ENCODE assay signal across 8 cellular contexts in genomic region chr21:43864313-43864805, GRCh38. TPM values are rescaled to one million over a fixed set of nuclear protein-coding genes. Genes with fewer than 3 reads are reported as not detected.
DNase-seq lines count a peak whose midpoint lies in the region; ATAC-seq and TF ChIP-seq lines count a peak whose summit lies in the region.

No MANE protein-coding gene starts in this region.

- DNase-seq in DMS 273 (lab: John Stamatoyannopoulos, UW; ENCODE audit: unreplicated experiment): peak; percentile 57
- DNase-seq in DMS 273 treated with DMSO at 0.1 percent for 48 hours (lab: John Stamatoyannopoulos, UW): no peak
- DNase-seq in NCI-H146 (lab: John Stamatoyannopoulos, UW): peak; percentile 58
- DNase-seq in activated CD8-positive, alpha-beta memory T cell treated with anti-CD3 and anti-CD28 coated beads, Interleukin-2, amount 50 U/mL, for 48 hours: peak; percentile 70
- peak; percentile 21 for DNase-seq in fibroblast of villous mesenchyme (ENCODE audit: low read depth)
- DNase-seq in omental fat pad (ENCODE audit: low spot score): no peak
- no peak for DNase-seq in hepatic stellate cell (ENCODE audit: low spot score)

- TF ChIP-seq CTCF in fibroblast of villous mesenchyme (IDR thresholded peaks at IDR 0.05; ENCODE audit: insufficient read depth, low read depth, low read length) (no peak), omental fat pad (IDR thresholded peaks at IDR 0.05) (no peak)

- peak overlapping the region; percentile 72 for H3K4me3 ChIP-seq in fibroblast of villous mesenchyme (ENCODE audit: low read depth, low read length)

- ATAC-seq in omental fat pad (ENCODE audit: low FRiP score) (peak; percentile 49), HG03025 (IDR thresholded peaks at IDR 0.05; ENCODE audit: low FRiP score, unreplicated experiment) (no peak)

RNA-seq across cellular contexts. Expression of gene AGPAT3, which starts 0.7 kb away (rescaled TPM):
- total RNA-seq in fibroblast of villous mesenchyme (52.2 and 63.5 TPM in 2 replicates), omental fat pad (10 to 100 TPM; 29.7 to 47.0 (median 43.3) TPM)

Comparison
In these comparisons a context has a peak if more than half of its experiments do, and no peak if none do; other contexts are left out.
1. DNase-seq: peak in DMS 273 (single experiment), NCI-H146 (single experiment), activated CD8-positive, alpha-beta memory T cell treated with anti-CD3 and anti-CD28 coated beads, Interleukin-2, amount 50 U/mL, for 48 hours (single experiment) and fibroblast of villous mesenchyme (single experiment); none in DMS 273 treated with DMSO at 0.1 percent for 48 hours (single experiment), omental fat pad (single experiment) and hepatic stellate cell (single experiment).